ENCODE assay signal across 9 cellular contexts in genomic region chr10:34526758-34527730, GRCh38.
DNase-seq lines count a peak whose midpoint lies in the region; ATAC-seq, FAIRE-seq and TF ChIP-seq lines count a peak whose summit lies in the region.
"Had no signal": no experiment of that assay in that cellular context is flagged by ENCODE, and none has a peak within 500 bp of the region (broad histone marks: within the 10 kb centered on the region; RNA-seq: fewer than 3 reads in every experiment).

No MANE protein-coding gene starts in this region.

- no peaks in the 10 kb centered on the region for H3K27me3 ChIP-seq in brain microvascular endothelial cell (replicated peaks)
- H3K27me3 ChIP-seq in kidney epithelial cell (ENCODE audit: control insufficient read depth, insufficient read depth, low read length): no peaks in the 10 kb centered on the region

- no peaks in the 10 kb centered on the region for H3K9me3 Mint-ChIP-seq in activated CD8-positive, alpha-beta T cell treated with anti-CD3 and anti-CD28 coated beads, Interleukin-2, amount 10 ng/mL, durations not matched to agents 7 days and 5 days (ENCODE audit: insufficient read depth)

- no peaks in the 10 kb centered on the region for H3K27me3 Mint-ChIP-seq in activated CD8-positive, alpha-beta T cell treated with anti-CD3 and anti-CD28 coated beads, Interleukin-2, amount 10 ng/mL, durations not matched to agents 7 days and 5 days (ENCODE audit: low read depth)
- H3K27me3 Mint-ChIP-seq in T-helper 17 cell: peaks cover 29% of the 10 kb centered on the region

- TF ChIP-seq EP300 in A549 (IDR thresholded peaks at IDR 0.05): peak in 1 of 2 experiments; percentile 40; a peak in 2 of 5 replicates

- H3K27ac ChIP-seq in A549 (peak overlapping the region; percentile 96 to 97), brain microvascular endothelial cell (peak overlapping the region; percentile 98)

- H3K36me3 Mint-ChIP-seq in activated CD8-positive, alpha-beta T cell treated with anti-CD3 and anti-CD28 coated beads, Interleukin-2, amount 10 ng/mL, durations not matched to agents 7 days and 5 days (ENCODE audit: low read depth): no peaks in the 10 kb centered on the region
- no peaks in the 10 kb centered on the region for H3K36me3 Mint-ChIP-seq in T-helper 17 cell (ENCODE audit: low read depth)

- H3K4me3 ChIP-seq in A549: peak overlapping the region; percentile 35
- no peak overlapping the region for H3K4me3 ChIP-seq in brain microvascular endothelial cell (ENCODE audit: low read depth, low read length)
- no peak overlapping the region for H3K4me3 ChIP-seq in kidney epithelial cell (ENCODE audit: low read depth, low read length)

- in situ Hi-C loops in brain microvascular endothelial cell (cut with HindIII; ENCODE audit: low pct_ligation_motif_present, low sequenced_read_pairs): no loop called here

- H3K4me3 Mint-ChIP-seq in activated CD8-positive, alpha-beta T cell treated with anti-CD3 and anti-CD28 coated beads, Interleukin-2, amount 10 ng/mL, durations not matched to agents 7 days and 5 days: no peak overlapping the region
- H3K4me3 Mint-ChIP-seq in T-helper 17 cell: no peak overlapping the region

- no peak for TF ChIP-seq POLR2A in A549 (IDR thresholded peaks at IDR 0.05; ENCODE audit: low read length)

- peak; percentile 71 for TF ChIP-seq CTCF in A549 (IDR thresholded peaks at IDR 0.05)
- TF ChIP-seq CTCF in brain microvascular endothelial cell (IDR thresholded peaks at IDR 0.05; ENCODE audit: low read depth, low read length, missing control alignments): peak; percentile 53
- TF ChIP-seq CTCF in kidney epithelial cell (IDR thresholded peaks at IDR 0.05; ENCODE audit: insufficient read depth, low read length, poor library complexity, severe bottlenecking): peak; percentile 28

- POLR2A ChIA-PET in A549 (lab: Yijun Ruan, JAX): interaction anchor here (0.8 to 1.7 kb wide), 6 partner anchors 37 to 1254 kb away, joined by 3 to 9 read pairs (median 5); no protein-coding TSS in a partner anchor
- POLR2A ChIA-PET in activated CD8-positive, alpha-beta T cell treated with anti-CD3 and anti-CD28 coated beads, Interleukin-2, amount 10 ng/mL, durations not matched to agents 7 days and 5 days (lab: Charles Lee): interaction anchor here (0.6 kb wide), 2 partner anchors 1274 to 1375 kb away, joined by 3 read pairs; no protein-coding TSS in a partner anchor

- CTCF ChIA-PET in A549 (lab: Yijun Ruan, JAX): interaction anchor here (0.8 to 5.9 kb wide), 13 partner anchors 9 to 1334 kb away, joined by 3 to 84 read pairs (median 3); no protein-coding TSS in a partner anchor
- CTCF ChIA-PET in activated CD8-positive, alpha-beta T cell treated with anti-CD3 and anti-CD28 coated beads, Interleukin-2, amount 10 ng/mL, durations not matched to agents 7 days and 5 days (lab: Charles Lee): no interaction called here

- FAIRE-seq in A549 (lab: Jason Lieb, UNC): peak; percentile 98

- TF ChIP-seq RAD21 in A549 (conservative IDR thresholded peaks at IDR 0.05 in 1 of 2, IDR thresholded peaks at IDR 0.05 in 1 of 2): peak; percentile 88 to 92

- peak; percentile 89 to 91 for ATAC-seq in A549
- ATAC-seq in activated CD8-positive, alpha-beta T cell treated with anti-CD3 and anti-CD28 coated beads, Interleukin-2, amount 10 ng/mL, durations not matched to agents 7 days and 5 days: no peak
- no peak for ATAC-seq in T-helper 17 cell
- no peak for ATAC-seq in GM18861 (IDR thresholded peaks at IDR 0.05; ENCODE audit: unreplicated experiment)

- H3K9me3 ChIP-seq in A549 (peaks cover 16% of the 10 kb centered on the region), T-helper 17 cell (ENCODE audit: control insufficient read depth, low read length, poor library complexity, severe bottlenecking) (no peaks in the 10 kb centered on the region)

- peak; percentile 72 to 97 for DNase-seq in A549 (ENCODE audit: low read depth in 1 of 2, low spot score in 1 of 2)
- peak; percentile 64 for DNase-seq in HS-27A (ENCODE audit: low read depth)
- peak; percentile 93 for DNase-seq in brain microvascular endothelial cell
- peak; percentile 79 for DNase-seq in kidney epithelial cell (ENCODE audit: low read depth)
- no peak for DNase-seq in activated CD8-positive, alpha-beta T cell treated with anti-CD3 and anti-CD28 coated beads, Interleukin-2, amount 10 ng/mL, durations not matched to agents 7 days and 5 days
- DNase-seq in T-helper 17 cell: no peak
- no peak for DNase-seq in effector CD4-positive, alpha-beta T cell
- DNase-seq: activated effector memory CD4-positive, alpha-beta T cell treated with anti-CD3 and anti-CD28 coated beads, Interleukin-2, amount 50 U/mL, for 16 hours had no signal

- WGBS in A549 (ENCODE audit: missing lambda C conversion rate): 2% methylated on average over 7 of the region's 7 CpGs

- H3K27ac Mint-ChIP-seq in activated CD8-positive, alpha-beta T cell treated with anti-CD3 and anti-CD28 coated beads, Interleukin-2, amount 10 ng/mL, durations not matched to agents 7 days and 5 days: no peak overlapping the region
- H3K27ac Mint-ChIP-seq in T-helper 17 cell: no peak overlapping the region

- no peaks in the 10 kb centered on the region for H3K4me1 Mint-ChIP-seq in activated CD8-positive, alpha-beta T cell treated with anti-CD3 and anti-CD28 coated beads, Interleukin-2, amount 10 ng/mL, durations not matched to agents 7 days and 5 days (ENCODE audit: low read depth)
- H3K4me1 Mint-ChIP-seq in T-helper 17 cell: peaks cover 3% of the 10 kb centered on the region

- H3K36me3 ChIP-seq in brain microvascular endothelial cell (replicated peaks): no peaks in the 10 kb centered on the region
- H3K36me3 ChIP-seq in kidney epithelial cell (ENCODE audit: control insufficient read depth, insufficient read depth, low read length): no peaks in the 10 kb centered on the region

- peaks cover 61% of the 10 kb centered on the region for H3K4me1 ChIP-seq in A549

- peak overlapping the region; percentile 94 for H3K4me2 ChIP-seq in A549

TF ChIP-seq in A549, 52 proteins besides CTCF, POLR2A, EP300 and RAD21 (continues in another document):
- TF ChIP-seq JUN (IDR thresholded peaks at IDR 0.05) (peak in 1 of 2 experiments; percentile 69; a peak in 3 of 5 replicates), NR3C1 (IDR thresholded peaks at IDR 0.05) (no peak), HOXB5 (CRISPR knock-in tag; IDR thresholded peaks at IDR 0.05) (peak; percentile 86), ELK1 (IDR thresholded peaks at IDR 0.05; ENCODE audit: low read depth, low read length) (no peak), NPAS2 (CRISPR knock-in tag; IDR thresholded peaks at IDR 0.05; ENCODE audit: borderline replicate concordance) (no peak), KDM5A (IDR thresholded peaks at IDR 0.05) (no peak), TFCP2L1 (CRISPR knock-in tag; IDR thresholded peaks at IDR 0.05) (0 out of 2 replicates have a peak, but pooled peaks have one; percentile 57), ZC3H11A (IDR thresholded peaks at IDR 0.05) (no peak), HEYL (CRISPR knock-in tag; IDR thresholded peaks at IDR 0.05) (no peak), SREBF2 (IDR thresholded peaks at IDR 0.05) (no peak), EHMT2 (IDR thresholded peaks at IDR 0.05; ENCODE audit: low read depth) (no peak), KDM1A (IDR thresholded peaks at IDR 0.05; ENCODE audit: low read depth) (no peak), BHLHE40 (IDR thresholded peaks at IDR 0.05; ENCODE audit: low read depth, low read length) (no peak), RARB (CRISPR knock-in tag; IDR thresholded peaks at IDR 0.05) (no peak; the same call in 1 of the 2 replicates), RNF2 (IDR thresholded peaks at IDR 0.05; ENCODE audit: borderline replicate concordance, low read depth) (no peak), NFE2L2 (conservative IDR thresholded peaks at IDR 0.05; ENCODE audit: low read length) (peak; percentile 3; the same call in 1 of the 2 replicates), GATA3 (IDR thresholded peaks at IDR 0.05; ENCODE audit: borderline replicate concordance) (peak; percentile 82; the same call in 1 of the 2 replicates)
- TF ChIP-seq, protein P1, sequence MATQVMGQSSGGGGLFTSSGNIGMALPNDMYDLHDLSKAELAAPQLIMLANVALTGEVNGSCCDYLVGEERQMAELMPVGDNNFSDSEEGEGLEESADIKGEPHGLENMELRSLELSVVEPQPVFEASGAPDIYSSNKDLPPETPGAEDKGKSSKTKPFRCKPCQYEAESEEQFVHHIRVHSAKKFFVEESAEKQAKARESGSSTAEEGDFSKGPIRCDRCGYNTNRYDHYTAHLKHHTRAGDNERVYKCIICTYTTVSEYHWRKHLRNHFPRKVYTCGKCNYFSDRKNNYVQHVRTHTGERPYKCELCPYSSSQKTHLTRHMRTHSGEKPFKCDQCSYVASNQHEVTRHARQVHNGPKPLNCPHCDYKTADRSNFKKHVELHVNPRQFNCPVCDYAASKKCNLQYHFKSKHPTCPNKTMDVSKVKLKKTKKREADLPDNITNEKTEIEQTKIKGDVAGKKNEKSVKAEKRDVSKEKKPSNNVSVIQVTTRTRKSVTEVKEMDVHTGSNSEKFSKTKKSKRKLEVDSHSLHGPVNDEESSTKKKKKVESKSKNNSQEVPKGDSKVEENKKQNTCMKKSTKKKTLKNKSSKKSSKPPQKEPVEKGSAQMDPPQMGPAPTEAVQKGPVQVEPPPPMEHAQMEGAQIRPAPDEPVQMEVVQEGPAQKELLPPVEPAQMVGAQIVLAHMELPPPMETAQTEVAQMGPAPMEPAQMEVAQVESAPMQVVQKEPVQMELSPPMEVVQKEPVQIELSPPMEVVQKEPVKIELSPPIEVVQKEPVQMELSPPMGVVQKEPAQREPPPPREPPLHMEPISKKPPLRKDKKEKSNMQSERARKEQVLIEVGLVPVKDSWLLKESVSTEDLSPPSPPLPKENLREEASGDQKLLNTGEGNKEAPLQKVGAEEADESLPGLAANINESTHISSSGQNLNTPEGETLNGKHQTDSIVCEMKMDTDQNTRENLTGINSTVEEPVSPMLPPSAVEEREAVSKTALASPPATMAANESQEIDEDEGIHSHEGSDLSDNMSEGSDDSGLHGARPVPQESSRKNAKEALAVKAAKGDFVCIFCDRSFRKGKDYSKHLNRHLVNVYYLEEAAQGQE (IDR thresholded peaks at IDR 0.05): no peak

Comparison
In these comparisons a context has a peak if more than half of its experiments do, and no peak if none do; other contexts are left out.
1. ATAC-seq: peak in A549 (2 of 2); none in activated CD8-positive, alpha-beta T cell treated with anti-CD3 and anti-CD28 coated beads, Interleukin-2, amount 10 ng/mL, durations not matched to agents 7 days and 5 days (single experiment), T-helper 17 cell (single experiment) and GM18861 (single experiment).
2. DNase-seq: peak in A549 (2 of 2), HS-27A (single experiment), brain microvascular endothelial cell (single experiment) and kidney epithelial cell (single experiment); none in activated CD8-positive, alpha-beta T cell treated with anti-CD3 and anti-CD28 coated beads, Interleukin-2, amount 10 ng/mL, durations not matched to agents 7 days and 5 days (single experiment), T-helper 17 cell (0 of 3) and effector CD4-positive, alpha-beta T cell (single experiment).
3. Peak in every context shown above with its lines, with median percentiles within 50 percentile points of each other: CTCF ChIP-seq.